1 cellular context compared by ENCODE assay signal in genomic region chr11:126352934-126353801, GRCh38.
TF ChIP-seq lines count a peak whose summit lies in the region.

No MANE protein-coding gene starts in this region.

TF ChIP-seq in K562, 482 proteins besides CTCF, POLR2A, EP300 and RAD21 (continued from another document):
- TF ChIP-seq MNT (conservative IDR thresholded peaks at IDR 0.05): peak in 1 of 2 experiments; percentile 58; a peak in 1 of 4 replicates
- peak; percentile 86 for TF ChIP-seq RNF2 (IDR thresholded peaks at IDR 0.05)
- TF ChIP-seq MCM3 (IDR thresholded peaks at IDR 0.05): no peak
- TF ChIP-seq MAFK (IDR thresholded peaks at IDR 0.05; ENCODE audit: low read length): peak; percentile 87
- TF ChIP-seq MAFG (tag; conservative IDR thresholded peaks at IDR 0.05): peak; percentile 97
- no peak for TF ChIP-seq FOXO4 (CRISPR knock-in tag; IDR thresholded peaks at IDR 0.05)
- TF ChIP-seq ATF6 (CRISPR knock-in tag; IDR thresholded peaks at IDR 0.05): 0 out of 2 replicates have a peak, but pooled peaks have one; percentile 41
- TF ChIP-seq SRSF3 (IDR thresholded peaks at IDR 0.05; ENCODE audit: insufficient read depth, low read length): no peak
- peak; percentile 62; the same call in 1 of the 2 replicates for TF ChIP-seq ZNF407 (IDR thresholded peaks at IDR 0.05; ENCODE audit: low read depth)
- TF ChIP-seq ARID4B (CRISPR knock-in tag; IDR thresholded peaks at IDR 0.05): no peak
- no peak for TF ChIP-seq VEZF1 (CRISPR knock-in tag; IDR thresholded peaks at IDR 0.05)
- 0 out of 2 replicates have a peak, but pooled peaks have one; percentile 42 for TF ChIP-seq ZNF583 (CRISPR knock-in tag; IDR thresholded peaks at IDR 0.05)
- TF ChIP-seq NCOA4 (IDR thresholded peaks at IDR 0.05; ENCODE audit: partially characterized antibody): peak; percentile 49
- peak; percentile 19 to 64; a peak in 2 of 4 replicates for TF ChIP-seq MAZ (CRISPR knock-in tag; conservative IDR thresholded peaks at IDR 0.05 in 1 of 2, IDR thresholded peaks at IDR 0.05 in 1 of 2)
- TF ChIP-seq CREM (IDR thresholded peaks at IDR 0.05; ENCODE audit: low read depth): peak; percentile 53
- TF ChIP-seq C11orf30 (IDR thresholded peaks at IDR 0.05; ENCODE audit: low read depth): peak; percentile 98
- TF ChIP-seq ATF3 (IDR thresholded peaks at IDR 0.05): peak; percentile 69
- no peak for TF ChIP-seq ATF3 (CRISPR knock-in tag; conservative IDR thresholded peaks at IDR 0.05)
- no peak for TF ChIP-seq CBFA2T2 (conservative IDR thresholded peaks at IDR 0.05)
- TF ChIP-seq IRF9 (tag; IDR thresholded peaks at IDR 0.05): peak; percentile 57
- peak in 1 of 2 experiments; percentile 90; a peak in 2 of 4 replicates for TF ChIP-seq CSDE1 (IDR thresholded peaks at IDR 0.05)
- TF ChIP-seq NR3C1 (CRISPR knock-in tag; IDR thresholded peaks at IDR 0.05): no peak
